Comparison of ENCODE assay signal across 21 cellular contexts in the genomic region with DNA sequence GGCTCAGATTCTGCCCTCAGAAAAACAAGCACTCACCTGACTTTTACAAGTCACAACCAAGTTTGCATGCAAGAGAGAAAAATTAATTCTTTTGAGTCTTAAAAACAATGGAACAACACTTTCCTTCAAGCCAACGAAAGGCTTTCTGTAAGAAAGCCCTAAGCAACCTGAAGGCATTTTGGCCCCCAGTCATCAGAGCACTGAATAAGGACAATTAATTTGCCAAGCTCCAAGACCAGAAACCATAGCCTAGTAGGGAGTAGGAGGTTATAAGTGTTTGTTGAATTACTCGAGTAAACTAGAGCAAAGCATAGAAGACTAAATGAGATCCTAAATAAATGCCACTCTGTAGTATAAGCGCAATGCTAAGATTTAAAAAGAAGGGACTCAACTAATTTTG.
"Had no signal": no experiment of that assay in that cellular context is flagged by ENCODE, and none has a peak within 500 bp of the region (broad histone marks: within the 10 kb centered on the region; RNA-seq: fewer than 3 reads in every experiment).

No MANE protein-coding gene starts in this region.

- H3K9ac ChIP-seq: parathyroid adenoma had no signal

- DNase-seq: activated CD4-positive, alpha-beta T cell treated with anti-CD3 and anti-CD28 coated beads, Interleukin-2, amount 10 ng/mL, durations not matched to agents 7 days and 5 days; activated CD4-positive, CD25-positive, alpha-beta regulatory T cell treated with anti-CD3 and anti-CD28 coated beads, Interleukin-2, amount 50 U/mL, for 72 hours; activated CD8-positive, alpha-beta T cell treated with anti-CD3 and anti-CD28 coated beads for 36 hours; activated naive CD8-positive, alpha-beta T cell treated with anti-CD3 and anti-CD28 coated beads, Interleukin-2, amount 10 ng/mL, durations not matched to agents 7 days and 5 days; amygdala; foreskin keratinocyte; left lung; naive thymus-derived CD4-positive, alpha-beta T cell; stimulated activated CD4-positive, alpha-beta T cell treated with anti-CD3 and anti-CD28 coated beads, Interleukin-4, amount 100 ng/mL, for 24 hours; stimulated activated naive CD8-positive, alpha-beta T cell treated with anti-CD3 and anti-CD28 coated beads, Interleukin-15, Interleukin-2, amounts not matched to agents 100 U/mL and 50 U/mL, for 24 hours; substantia nigra; T-cell; thyroid gland; upper lobe of right lung; WERI-Rb-1 had no signal

- FAIRE-seq: endometrium, TTC549 had no signal

- H3K4me3 ChIP-seq: left lung, lung, thyroid gland, upper lobe of right lung had no signal

- H3K9me3 ChIP-seq: left lung, thyroid gland, upper lobe of right lung had no signal

- H3K36me3 ChIP-seq: left lung, thyroid gland, upper lobe of right lung, WERI-Rb-1 had no signal

- H3K27ac ChIP-seq: foreskin keratinocyte, left lung, parathyroid adenoma, thyroid gland, upper lobe of right lung, WERI-Rb-1 had no signal

- ATAC-seq: activated CD8-positive, alpha-beta T cell treated with anti-CD3 and anti-CD28 coated beads for 36 hours; activated T-helper 17 cell treated with anti-CD3 and anti-CD28 coated beads, Interleukin-2, amount 50 U/mL, for 72 hours; foreskin keratinocyte; left lung; naive thymus-derived CD4-positive, alpha-beta T cell; stimulated activated naive CD8-positive, alpha-beta T cell treated with anti-CD3 and anti-CD28 coated beads, Interleukin-15, Interleukin-2, amounts not matched to agents 100 U/mL and 50 U/mL, for 24 hours; T-cell; upper lobe of right lung had no signal

- H3K27me3 ChIP-seq: thyroid gland, upper lobe of right lung had no signal

- H3K4me1 ChIP-seq: parathyroid adenoma had no signal

- H3K36me3 Mint-ChIP-seq: T-cell had no signal

- H3K4me3 Mint-ChIP-seq: activated CD4-positive, alpha-beta T cell treated with anti-CD3 and anti-CD28 coated beads, Interleukin-2, amount 10 ng/mL, durations not matched to agents 7 days and 5 days; activated CD8-positive, alpha-beta T cell treated with anti-CD3 and anti-CD28 coated beads for 36 hours; activated naive CD8-positive, alpha-beta T cell treated with anti-CD3 and anti-CD28 coated beads, Interleukin-2, amount 10 ng/mL, durations not matched to agents 7 days and 5 days; activated T-helper 17 cell treated with anti-CD3 and anti-CD28 coated beads, Interleukin-2, amount 50 U/mL, for 72 hours; naive thymus-derived CD4-positive, alpha-beta T cell; T-cell; T-helper 2 cell treated with Interferon-gamma antibody and Interleukin-4, amounts not matched to agents 5 μg/mL and 100 μg/mL, for 36 hours had no signal

- H3K27me3 Mint-ChIP-seq: T-cell had no signal

- H3K9me3 Mint-ChIP-seq: activated CD4-positive, alpha-beta T cell treated with anti-CD3 and anti-CD28 coated beads, Interleukin-2, amount 10 ng/mL, durations not matched to agents 7 days and 5 days; activated CD8-positive, alpha-beta T cell treated with anti-CD3 and anti-CD28 coated beads for 36 hours; activated naive CD8-positive, alpha-beta T cell treated with anti-CD3 and anti-CD28 coated beads, Interleukin-2, amount 10 ng/mL, durations not matched to agents 7 days and 5 days; activated T-helper 17 cell treated with anti-CD3 and anti-CD28 coated beads, Interleukin-2, amount 50 U/mL, for 72 hours; naive thymus-derived CD4-positive, alpha-beta T cell; T-cell; T-helper 2 cell treated with Interferon-gamma antibody and Interleukin-4, amounts not matched to agents 5 μg/mL and 100 μg/mL, for 36 hours had no signal

- H3K27ac Mint-ChIP-seq: activated CD4-positive, alpha-beta T cell treated with anti-CD3 and anti-CD28 coated beads, Interleukin-2, amount 10 ng/mL, durations not matched to agents 7 days and 5 days; activated naive CD8-positive, alpha-beta T cell treated with anti-CD3 and anti-CD28 coated beads, Interleukin-2, amount 10 ng/mL, durations not matched to agents 7 days and 5 days; activated T-helper 17 cell treated with anti-CD3 and anti-CD28 coated beads, Interleukin-2, amount 50 U/mL, for 72 hours; T-cell; T-helper 2 cell treated with Interferon-gamma antibody and Interleukin-4, amounts not matched to agents 5 μg/mL and 100 μg/mL, for 36 hours had no signal

- H2AFZ ChIP-seq: parathyroid adenoma had no signal
